ENCODE assay signal across 10 cellular contexts in genomic region chr3:161042023-161042501, GRCh38.
DNase-seq lines count a peak whose midpoint lies in the region; ATAC-seq and TF ChIP-seq lines count a peak whose summit lies in the region.
"Had no signal": no experiment of that assay in that cellular context is flagged by ENCODE, and none has a peak within 500 bp of the region (broad histone marks: within the 10 kb centered on the region; RNA-seq: fewer than 3 reads in every experiment).

No MANE protein-coding gene starts in this region.

- no peak overlapping the region for H3K4me3 ChIP-seq in dorsolateral prefrontal cortex

- no peak for TF ChIP-seq CTCF in dorsolateral prefrontal cortex (IDR thresholded peaks at IDR 0.05 in 54 of 56, conservative IDR thresholded peaks at IDR 0.05 in 2 of 56; ENCODE audit: low read depth in 1 of 56, partially characterized antibody in 56 of 56)

- H3K27me3 ChIP-seq in dorsolateral prefrontal cortex: no peaks in the 10 kb centered on the region

- no peaks in the 10 kb centered on the region for H3K27me3 Mint-ChIP-seq in stimulated activated memory B cell treated with anti-CD40 and anti-IgM and Interleukin-4, amounts not matched to agents 10 μg/mL and 1 μg/mL and 100 μg/mL, for 72 hours
- H3K27me3 Mint-ChIP-seq in T-helper 17 cell: no peaks in the 10 kb centered on the region

- H3K27ac Mint-ChIP-seq in stimulated activated memory B cell treated with anti-CD40 and anti-IgM and Interleukin-4, amounts not matched to agents 10 μg/mL and 1 μg/mL and 100 μg/mL, for 72 hours: no peak overlapping the region
- H3K27ac Mint-ChIP-seq in T-helper 17 cell: no peak overlapping the region

- no peaks in the 10 kb centered on the region for H3K4me1 Mint-ChIP-seq in stimulated activated memory B cell treated with anti-CD40 and anti-IgM and Interleukin-4, amounts not matched to agents 10 μg/mL and 1 μg/mL and 100 μg/mL, for 72 hours
- H3K4me1 Mint-ChIP-seq in T-helper 17 cell: no peaks in the 10 kb centered on the region

- DNase-seq in astrocyte of the hippocampus (ENCODE audit: low read depth, low spot score) (peak; percentile 92), non-pigmented ciliary epithelial cell (ENCODE audit: low read depth) (peak; percentile 47), T-helper 17 cell (no peak), dorsolateral prefrontal cortex (no peak)
- DNase-seq: NCI-H1092 had no signal

- peaks cover 3% of the 10 kb centered on the region for H3K9me3 Mint-ChIP-seq in stimulated activated memory B cell treated with anti-CD40 and anti-IgM and Interleukin-4, amounts not matched to agents 10 μg/mL and 1 μg/mL and 100 μg/mL, for 72 hours

- no peak overlapping the region for H3K4me3 Mint-ChIP-seq in stimulated activated memory B cell treated with anti-CD40 and anti-IgM and Interleukin-4, amounts not matched to agents 10 μg/mL and 1 μg/mL and 100 μg/mL, for 72 hours
- no peak overlapping the region for H3K4me3 Mint-ChIP-seq in T-helper 17 cell

- H3K9me3 ChIP-seq in T-helper 17 cell (ENCODE audit: control insufficient read depth, low read length, poor library complexity, severe bottlenecking): no peaks in the 10 kb centered on the region
- H3K9me3 ChIP-seq: Caco-2 had no signal

- peaks cover 13% of the 10 kb centered on the region for H3K36me3 Mint-ChIP-seq in stimulated activated memory B cell treated with anti-CD40 and anti-IgM and Interleukin-4, amounts not matched to agents 10 μg/mL and 1 μg/mL and 100 μg/mL, for 72 hours
- peaks cover 4% of the 10 kb centered on the region for H3K36me3 Mint-ChIP-seq in T-helper 17 cell (ENCODE audit: low read depth)

- intact Hi-C loops in dorsolateral prefrontal cortex (cut with DNase I): no loop called here

- ATAC-seq in GM18868 (IDR thresholded peaks at IDR 0.05; ENCODE audit: unreplicated experiment): peak; percentile 82
- ATAC-seq in HG02885 (IDR thresholded peaks at IDR 0.05; ENCODE audit: poor library complexity, unreplicated experiment): peak; percentile 71
- ATAC-seq in stimulated activated memory B cell treated with anti-CD40 and anti-IgM and Interleukin-4, amounts not matched to agents 10 μg/mL and 1 μg/mL and 100 μg/mL, for 72 hours: no peak
- ATAC-seq in T-helper 17 cell: no peak
- no peak for ATAC-seq in HG03045 (IDR thresholded peaks at IDR 0.05; ENCODE audit: unreplicated experiment)

- H3K27ac ChIP-seq in dorsolateral prefrontal cortex: no peak overlapping the region

Comparison
In these comparisons a context has a peak if more than half of its experiments do, and no peak if none do; other contexts are left out.
1. ATAC-seq: peak in GM18868 (single experiment) and HG02885 (single experiment); none in stimulated activated memory B cell treated with anti-CD40 and anti-IgM and Interleukin-4, amounts not matched to agents 10 μg/mL and 1 μg/mL and 100 μg/mL, for 72 hours (single experiment), T-helper 17 cell (single experiment) and HG03045 (single experiment).
2. DNase-seq: peak in astrocyte of the hippocampus (single experiment) and non-pigmented ciliary epithelial cell (single experiment); none in T-helper 17 cell (0 of 3) and dorsolateral prefrontal cortex (0 of 10).